Comparison of ENCODE assay signal across 27 cellular contexts in the genomic region with DNA sequence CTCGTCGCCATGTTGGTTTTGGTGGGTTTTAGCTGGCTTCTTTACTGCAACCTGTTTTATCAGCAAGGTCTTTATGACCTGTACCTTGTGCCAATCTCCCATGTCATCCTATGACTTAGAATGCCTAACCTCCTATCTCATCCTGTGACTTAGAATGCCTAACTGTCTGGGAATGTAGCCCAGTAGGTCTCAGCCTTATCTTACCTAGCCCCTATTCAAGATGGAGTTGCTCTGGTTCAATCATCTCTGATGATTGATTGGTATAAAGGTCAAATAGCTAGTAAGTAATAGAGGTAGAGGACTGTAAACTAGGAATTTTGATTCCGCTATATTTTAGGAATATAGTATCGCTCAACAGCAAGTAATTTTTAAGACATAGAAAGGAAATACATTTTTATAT. TPM values are rescaled to one million over a fixed set of nuclear protein-coding genes. Genes with fewer than 3 reads are reported as not detected.
DNase-seq lines count a peak whose midpoint lies in the region; ATAC-seq, FAIRE-seq and TF ChIP-seq lines count a peak whose summit lies in the region.
"Had no signal": no experiment of that assay in that cellular context is flagged by ENCODE, and none has a peak within 500 bp of the region (broad histone marks: within the 10 kb centered on the region; RNA-seq: fewer than 3 reads in every experiment).

No MANE protein-coding gene starts in this region.

- intact Hi-C loops in PC-3 (cut with micrococcal nuclease) (no loop called here), K562 (cut with micrococcal nuclease) (no loop called here), uterus (cut with DNase I; ENCODE audit: low total_unique reads) (no loop called here)

- ATAC-seq in PC-3: no peak
- ATAC-seq in K562: no peak
- no peak for ATAC-seq in HG02588 (IDR thresholded peaks at IDR 0.05; ENCODE audit: unreplicated experiment)

- H3K36me3 ChIP-seq in PC-3 (ENCODE audit: low read depth, low read length) (no peaks in the 10 kb centered on the region), K562 (ENCODE audit: control insufficient read depth, insufficient read depth, low read length) (no peaks in the 10 kb centered on the region), mesendoderm (ENCODE audit: control insufficient read depth, insufficient read depth, low read length) (no peaks in the 10 kb centered on the region), uterus (no peaks in the 10 kb centered on the region)
- H3K36me3 ChIP-seq: BE2C; BLaER1 treated with 17β-estradiol and CSF1 and Interleukin-3, amounts not matched to agents 10 nM and 100 nM had no signal

- no peak overlapping the region for H2AK5ac ChIP-seq in mesendoderm (ENCODE audit: low read length)

- TF ChIP-seq EP300 in K562 (IDR thresholded peaks at IDR 0.05; ENCODE audit: low read length): no peak

- no peaks in the 10 kb centered on the region for H3F3A ChIP-seq in PC-3 (ENCODE audit: low read length, unreplicated experiment)

- TF ChIP-seq RAD21 in K562 (CRISPR knock-in tag; conservative IDR thresholded peaks at IDR 0.05 in 1 of 2, IDR thresholded peaks at IDR 0.05 in 1 of 2): no peak

- DNase-seq in PC-3: peak; percentile 28
- DNase-seq in K562 (ENCODE audit: extremely low read depth in 1 of 4, low spot score in 3 of 4): no peak
- DNase-seq in epithelial cell of esophagus (ENCODE audit: low read depth): peak; percentile 56
- peak; percentile 56 for DNase-seq in mesendoderm
- DNase-seq in NOMO-1 (lab: John Stamatoyannopoulos, UW; ENCODE audit: unreplicated experiment in 2 of 2): no peak
- no peak for DNase-seq in NCI-H187 treated with DMSO at 0.1 percent for 48 hours (lab: John Stamatoyannopoulos, UW)
- DNase-seq in uterus: no peak
- DNase-seq: AML-193; BE2C; CD4-positive, alpha-beta T cell; CD8-positive, alpha-beta memory T cell; DMS 273 treated with DMSO at 0.1 percent for 48 hours; DMS79; EL; GF-D8; GM23248; H7; HCEC 1CT had no signal

- H3K79me2 ChIP-seq in PC-3 (ENCODE audit: low read length): peaks cover 13% of the 10 kb centered on the region
- peaks cover 15% of the 10 kb centered on the region for H3K79me2 ChIP-seq in K562 (ENCODE audit: control insufficient read depth, insufficient read depth, low read length)
- peaks cover 13% of the 10 kb centered on the region for H3K79me2 ChIP-seq in mesendoderm (ENCODE audit: control insufficient read depth, insufficient read depth, low read length)

- no peak for TF ChIP-seq CTCF in PC-3 (conservative IDR thresholded peaks at IDR 0.05; ENCODE audit: low read depth, low read length)
- TF ChIP-seq CTCF in K562 (IDR thresholded peaks at IDR 0.05 in 2 of 3, conservative IDR thresholded peaks at IDR 0.05 in 1 of 3; ENCODE audit: insufficient read depth in 2 of 3, low read depth in 1 of 3, low read length in 3 of 3): no peak
- no peak for TF ChIP-seq CTCF in epithelial cell of esophagus (IDR thresholded peaks at IDR 0.05; ENCODE audit: insufficient read depth, low read depth, low read length, missing control alignments)
- no peak for TF ChIP-seq CTCF in uterus (IDR thresholded peaks at IDR 0.05)

- H3K9ac ChIP-seq in PC-3 (ENCODE audit: low read length): no peak overlapping the region
- H3K9ac ChIP-seq in K562 (ENCODE audit: insufficient read depth in 1 of 2, low read depth in 2 of 2, low read length in 2 of 2): no peak overlapping the region
- no peak overlapping the region for H3K9ac ChIP-seq in mesendoderm (ENCODE audit: low read length)
- H3K9ac ChIP-seq: BLaER1 treated with 17β-estradiol and CSF1 and Interleukin-3, amounts not matched to agents 10 nM and 100 nM; GM23248 had no signal

- no peak for TF ChIP-seq POLR2A in K562 (conservative IDR thresholded peaks at IDR 0.05)
- TF ChIP-seq POLR2A in uterus (IDR thresholded peaks at IDR 0.05): no peak

- H3K4ac ChIP-seq in mesendoderm (ENCODE audit: low read depth, low read length): no peak overlapping the region

- H3K18ac ChIP-seq in mesendoderm (ENCODE audit: low read length): no peak overlapping the region

- POLR2A ChIA-PET in PC-3 (lab: Charles Lee; ENCODE audit: unreplicated experiment) (no interaction called here), K562 (lab: Yijun Ruan, JAX) (interaction anchor here (0.7 kb wide), 1 partner anchor 32 kb away, joined by 3 read pairs; no protein-coding TSS in a partner anchor)

- H3K27ac ChIP-seq in PC-3 (ENCODE audit: low read length) (no peak overlapping the region), K562 (ENCODE audit: extremely low read depth, low read depth, low read length) (no peak overlapping the region), mesendoderm (ENCODE audit: low read depth, low read length) (no peak overlapping the region), uterus (no peak overlapping the region)
- H3K27ac ChIP-seq: 22Rv1; BLaER1 treated with 17β-estradiol and CSF1 and Interleukin-3, amounts not matched to agents 10 nM and 100 nM; GM23248 had no signal

- no peaks in the 10 kb centered on the region for H3K9me1 ChIP-seq in K562 (ENCODE audit: control insufficient read depth, insufficient read depth, low read length)

- no peak overlapping the region for H3K56ac ChIP-seq in mesendoderm (ENCODE audit: low read length)

- FAIRE-seq in K562 (lab: Jason Lieb, UNC): no peak
- FAIRE-seq: A204.1, D721Med, GM12891, GM18507, H1 had no signal

- no peak overlapping the region for H4K8ac ChIP-seq in mesendoderm (ENCODE audit: low read depth, low read length)

- H4K5ac ChIP-seq in mesendoderm (ENCODE audit: low read length): no peak overlapping the region

- BruUV-seq in PC-3 (replicated peaks; lab: Mats Ljungman, UMichigan): no TSS peak
- BruUV-seq in K562 (replicated peaks; lab: Mats Ljungman, UMichigan): no TSS peak

- H3K4me2 ChIP-seq in PC-3 (ENCODE audit: low read length) (no peak overlapping the region), K562 (ENCODE audit: insufficient read depth, low read length) (no peak overlapping the region), mesendoderm (ENCODE audit: low read length) (no peak overlapping the region)
- H3K4me2 ChIP-seq: BLaER1 treated with 17β-estradiol and CSF1 and Interleukin-3, amounts not matched to agents 10 nM and 100 nM had no signal

- H3K4me3 ChIP-seq in PC-3 (ENCODE audit: low read length): no peak overlapping the region
- no peak overlapping the region for H3K4me3 ChIP-seq in K562
- no peak overlapping the region for H3K4me3 ChIP-seq in epithelial cell of esophagus (ENCODE audit: low read length)
- H3K4me3 ChIP-seq in mesendoderm (ENCODE audit: low read length): no peak overlapping the region
- H3K4me3 ChIP-seq in uterus: no peak overlapping the region
- H3K4me3 ChIP-seq: BLaER1 treated with 17β-estradiol and CSF1 and Interleukin-3, amounts not matched to agents 10 nM and 100 nM; GM23248 had no signal

- no peak overlapping the region for H2BK120ac ChIP-seq in mesendoderm (ENCODE audit: low read depth, low read length)

- H4K20me1 ChIP-seq in PC-3 (ENCODE audit: low read length) (no peaks in the 10 kb centered on the region), K562 (replicated peaks; ENCODE audit: control insufficient read depth, insufficient read depth, low read length) (no peaks in the 10 kb centered on the region)

- H3K9me3 ChIP-seq in PC-3 (ENCODE audit: low read length): no peaks in the 10 kb centered on the region
- no peaks in the 10 kb centered on the region for H3K9me3 ChIP-seq in K562 (replicated peaks; ENCODE audit: control insufficient read depth, insufficient read depth, low read depth, low read length)
- no peaks in the 10 kb centered on the region for H3K9me3 ChIP-seq in uterus
- H3K9me3 ChIP-seq: BE2C; BLaER1 treated with 17β-estradiol and CSF1 and Interleukin-3, amounts not matched to agents 10 nM and 100 nM had no signal

- H2BK15ac ChIP-seq in mesendoderm (replicated peaks; ENCODE audit: low read depth): no peak overlapping the region

- H3K27me3 ChIP-seq in PC-3 (ENCODE audit: low read length) (no peaks in the 10 kb centered on the region), K562 (ENCODE audit: control insufficient read depth in 2 of 2, insufficient read depth in 2 of 2, low read length in 2 of 2) (no peaks in the 10 kb centered on the region), mesendoderm (ENCODE audit: insufficient read depth, low read length, poor library complexity) (no peaks in the 10 kb centered on the region), uterus (no peaks in the 10 kb centered on the region)
- H3K27me3 ChIP-seq: BE2C; BLaER1 treated with 17β-estradiol and CSF1 and Interleukin-3, amounts not matched to agents 10 nM and 100 nM had no signal

- no peak overlapping the region for H2BK5ac ChIP-seq in mesendoderm (ENCODE audit: low read length)

- H3K79me1 ChIP-seq in mesendoderm (ENCODE audit: low read length): peaks cover 9% of the 10 kb centered on the region

- no peak overlapping the region for H3K23ac ChIP-seq in mesendoderm (ENCODE audit: low read length)

- CTCF ChIA-PET in PC-3 (lab: Charles Lee): no interaction called here
- CTCF ChIA-PET in K562 (lab: Yijun Ruan, JAX; ENCODE audit: low intra/inter-chr PET ratio): no interaction called here

- in situ Hi-C loops in K562 (cut with MboI): no loop called here

- H2AFZ ChIP-seq in PC-3 (ENCODE audit: low read length) (no peak overlapping the region), K562 (ENCODE audit: low read depth, low read length) (no peak overlapping the region)
- H2AFZ ChIP-seq: GM23248 had no signal

- 67% methylated on average over 4 of the region's 4 CpGs for WGBS in K562 (ENCODE audit: insufficient coverage, low coverage, missing lambda C conversion rate)
- no CpG with 5 or more reads among the region's 4 CpGs for WGBS in mesendoderm (ENCODE audit: extremely low coverage, insufficient coverage, low lambda C conversion rate)

- H3K9me2 ChIP-seq in PC-3 (replicated peaks; ENCODE audit: low read length): no peaks in the 10 kb centered on the region

- H3K4me1 ChIP-seq in PC-3 (ENCODE audit: insufficient read depth, low read length): peaks cover 18% of the 10 kb centered on the region
- peaks cover 16 to 19% of the 10 kb centered on the region in 2 experiments; a peak in 4 of 5 replicates for H3K4me1 ChIP-seq in K562 (replicated peaks in 1 of 2; ENCODE audit: control insufficient read depth in 2 of 2, insufficient read depth in 2 of 2, low read length in 2 of 2)
- peaks cover 3% of the 10 kb centered on the region for H3K4me1 ChIP-seq in mesendoderm (ENCODE audit: control insufficient read depth, low read depth, low read length)
- peaks cover 0 to under 1% of the 10 kb centered on the region in 2 donors for H3K4me1 ChIP-seq in uterus
- H3K4me1 ChIP-seq: BE2C had no signal

RNA-seq across cellular contexts. Expression of a gene that starts 1.3 kb away (rescaled TPM):
- 1.3 and 3.9 TPM in 2 replicates for total RNA-seq in PC-3 (2014; rRNA removed)
- total RNA-seq in K562 (2011; cell fraction: chromatin; rRNA removed; ENCODE audit: low replicate concordance): 2.1 and 2.5 TPM in 2 replicates
- total RNA-seq in K562 (2011; cell fraction: nucleolus; rRNA removed): 1.7 and 2.2 TPM in 2 replicates
- 1.5 and 3.8 TPM in 2 replicates for total RNA-seq in K562 (2011; cell fraction: nucleoplasm; rRNA removed)
- 0.08 and 0.32 TPM in 2 replicates for total RNA-seq in K562 (2014; rRNA removed)
- 0.29 TPM in 2 replicates for total RNA-seq in K562 (2014; rRNA removed; fragmentation: Illumina TruSeq; extraction: Trizol)
- total RNA-seq in K562 (2015; rRNA removed; fragmentation: Illumina TruSeq; extraction: Trizol): 0.15 TPM in 1 of 2 replicates, not detected in the other
- 0.69 and 0.85 TPM in 2 replicates for total RNA-seq in K562 (2021)
- polyA plus RNA-seq in K562 (2011; rRNA removed): 0.57 and 0.74 TPM in 2 replicates
- polyA plus RNA-seq in K562 (2011; cell fraction: cytosol; rRNA removed): 0.25 and 0.41 TPM in 2 replicates
- 0.72 and 0.75 TPM in 2 replicates for polyA plus RNA-seq in K562 (2011; cell fraction: nucleus; rRNA removed)
- polyA plus RNA-seq in K562 (2012): 0.29 and 0.62 TPM in 2 replicates
- 0.15 and 0.39 TPM in 2 replicates for polyA plus RNA-seq in K562 (2014; fragmentation: Illumina TruSeq; extraction: Trizol)
- under 1 TPM; 0.03 to 0.21 TPM for polyA plus RNA-seq in K562 (2014; fragmentation: Nextera tagmentation; extraction: Ambion mirVana)
- 0.07 and 0.11 TPM in 2 replicates for polyA plus RNA-seq in K562 (2014; rRNA removed)
- 0.84 and 1.3 TPM in 2 replicates for polyA minus RNA-seq in K562 (2011; rRNA and poly(A)+ RNA removed)
- polyA minus RNA-seq in K562 (2011; cell fraction: cytosol; rRNA and poly(A)+ RNA removed): 0.57 TPM in 1 of 2 replicates, not detected in the other
- 0.40 and 1.1 TPM in 2 replicates for polyA minus RNA-seq in K562 (2011; cell fraction: nucleus; rRNA and poly(A)+ RNA removed)
- polyA plus RNA-seq in mesendoderm (2013, experiment 1 of 2): 0.27 TPM
- polyA plus RNA-seq in mesendoderm (2013, experiment 2 of 2): 0.27 TPM
- 1 to 10 TPM; 1.5 to 8.7 (median 4.7) TPM for total RNA-seq in uterus
- total RNA-seq: H7 had no signal
- polyA plus RNA-seq: CD14-positive monocyte; CD8-positive, alpha-beta memory T cell had no signal

RNA-seq across cellular contexts. Expression of a gene that starts 3.6 kb away (rescaled TPM):
- total RNA-seq in PC-3 (2014; rRNA removed) (118 and 154 TPM in 2 replicates), K562 (2014; rRNA removed) (136 and 165 TPM in 2 replicates), K562 (2014; rRNA removed; fragmentation: Illumina TruSeq; extraction: Trizol) (333 and 382 TPM in 2 replicates), K562 (2015; rRNA removed; fragmentation: Illumina TruSeq; extraction: Trizol) (257 and 291 TPM in 2 replicates), K562 (2021) (183 and 189 TPM in 2 replicates), uterus (100 to 1,000 TPM in 2 of 4 donors, 10 to 100 TPM in 2; 65.3 to 234 (median 103) TPM)
- total RNA-seq in K562 (2011; cell fraction: chromatin; rRNA removed; ENCODE audit: low replicate concordance): 16.0 and 47.0 TPM in 2 replicates
- 14.0 and 19.1 TPM in 2 replicates for total RNA-seq in K562 (2011; cell fraction: nucleolus; rRNA removed)
- total RNA-seq in K562 (2011; cell fraction: nucleoplasm; rRNA removed): 44.3 and 95.3 TPM in 2 replicates
- polyA plus RNA-seq in K562 (2011; rRNA removed) (218 and 362 TPM in 2 replicates), K562 (2014; fragmentation: Illumina TruSeq; extraction: Trizol) (369 and 398 TPM in 2 replicates), K562 (2014; fragmentation: Nextera tagmentation; extraction: Ambion mirVana) (1,000 to 10,000 TPM; 1,116 to 1,185 TPM), K562 (2014; rRNA removed) (331 and 362 TPM in 2 replicates)
- 45.6 and 124 TPM in 2 replicates for polyA plus RNA-seq in K562 (2011; cell fraction: cytosol; rRNA removed)
- 25.3 and 53.9 TPM in 2 replicates for polyA plus RNA-seq in K562 (2011; cell fraction: nucleus; rRNA removed)
- polyA plus RNA-seq in K562 (2012): 198 and 327 TPM in 2 replicates
- 172 and 181 TPM in 2 replicates for polyA minus RNA-seq in K562 (2011; rRNA and poly(A)+ RNA removed)
- polyA minus RNA-seq in K562 (2011; cell fraction: cytosol; rRNA and poly(A)+ RNA removed): 59.9 and 87.1 TPM in 2 replicates
- polyA minus RNA-seq in K562 (2011; cell fraction: nucleus; rRNA and poly(A)+ RNA removed): 14.8 and 26.3 TPM in 2 replicates
- 244 TPM for polyA plus RNA-seq in mesendoderm (2013, experiment 1 of 2)
- polyA plus RNA-seq in mesendoderm (2013, experiment 2 of 2): 237 TPM

RNA-seq across cellular contexts. Expression of a gene that starts 34.9 kb away (rescaled TPM):
- total RNA-seq in PC-3 (2014; rRNA removed) (0.47 TPM in 1 of 2 replicates, not detected in the other), K562 (2014; rRNA removed) (0.53 and 0.68 TPM in 2 replicates), K562 (2014; rRNA removed; fragmentation: Illumina TruSeq; extraction: Trizol) (0.67 TPM in 1 of 2 replicates, not detected in the other), K562 (2015; rRNA removed; fragmentation: Illumina TruSeq; extraction: Trizol) (0.26 and 0.54 TPM in 2 replicates), K562 (2021) (0.24 and 0.49 TPM in 2 replicates), uterus (1 to 10 TPM in 2 of 4 donors, not detected in 2; 1.7 to 1.9 TPM)
- 0.51 and 1.0 TPM in 2 replicates for total RNA-seq in K562 (2011; cell fraction: chromatin; rRNA removed; ENCODE audit: low replicate concordance)
- total RNA-seq in K562 (2011; cell fraction: nucleolus; rRNA removed): 0.53 TPM in 1 of 2 replicates, not detected in the other
- 0.69 TPM in 1 of 2 replicates, not detected in the other for total RNA-seq in K562 (2011; cell fraction: nucleoplasm; rRNA removed)
- polyA plus RNA-seq in K562 (2011; rRNA removed) (0.22 TPM in 1 of 2 replicates, not detected in the other), K562 (2014; fragmentation: Illumina TruSeq; extraction: Trizol) (0.28 and 0.29 TPM in 2 replicates), K562 (2014; fragmentation: Nextera tagmentation; extraction: Ambion mirVana) (under 1 TPM; 0.20 to 0.70 TPM), K562 (2014; rRNA removed) (0.48 and 0.89 TPM in 2 replicates)
- polyA plus RNA-seq in K562 (2011; cell fraction: cytosol; rRNA removed): 0.06 and 0.09 TPM in 2 replicates
- polyA plus RNA-seq in K562 (2011; cell fraction: nucleus; rRNA removed): 0.47 and 0.63 TPM in 2 replicates
- 0.30 and 0.46 TPM in 2 replicates for polyA plus RNA-seq in K562 (2012)
- not detected in 2 replicates for polyA minus RNA-seq in K562 (2011; rRNA and poly(A)+ RNA removed)
- polyA minus RNA-seq in K562 (2011; cell fraction: cytosol; rRNA and poly(A)+ RNA removed): not detected in 2 replicates
- polyA minus RNA-seq in K562 (2011; cell fraction: nucleus; rRNA and poly(A)+ RNA removed): not detected in 2 replicates
- 0.20 TPM for polyA plus RNA-seq in mesendoderm (2013, experiment 1 of 2)
- 0.20 TPM for polyA plus RNA-seq in mesendoderm (2013, experiment 2 of 2)
- total RNA-seq: H1 had no signal

Comparison
In these comparisons a context has a peak if more than half of its experiments do, and no peak if none do; other contexts are left out.
1. DNase-seq: peak in PC-3 (single experiment), epithelial cell of esophagus (single experiment) and mesendoderm (single experiment); none in K562 (0 of 4), NOMO-1 (0 of 2), NCI-H187 treated with DMSO at 0.1 percent for 48 hours (single experiment) and uterus (0 of 2).